ENCODE assay signal across 8 cellular contexts in the genomic region with DNA sequence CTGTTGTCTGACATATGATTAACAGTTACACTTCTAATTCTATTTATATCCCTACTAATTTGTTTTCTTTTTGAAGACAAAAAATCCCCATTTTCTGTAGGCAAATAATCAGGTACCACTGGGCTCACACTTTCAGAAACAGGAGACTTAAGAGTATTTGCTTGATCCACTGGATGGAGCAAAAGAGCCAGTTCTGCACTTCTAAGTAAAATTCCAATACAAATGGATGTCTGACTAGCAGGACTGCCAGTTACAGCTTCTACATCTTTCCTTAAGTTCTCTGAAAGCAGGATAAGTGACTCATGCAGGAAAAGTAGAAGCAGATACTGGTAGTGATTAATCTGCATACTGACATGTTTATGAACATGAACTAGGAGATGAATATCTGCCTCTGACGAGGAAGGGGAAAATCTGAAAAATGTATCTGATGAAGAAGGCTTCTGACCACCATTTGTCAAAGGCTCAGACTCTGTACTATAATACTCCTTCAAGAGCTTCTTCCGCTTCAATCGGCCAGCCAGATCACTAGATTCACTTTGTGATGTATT.
DNase-seq lines count a peak whose midpoint lies in the region; ATAC-seq and TF ChIP-seq lines count a peak whose summit lies in the region.

No MANE protein-coding gene starts in this region.

- no peak overlapping the region for H3K27ac ChIP-seq in OCI-LY3 (ENCODE audit: low read length)
- no peak overlapping the region for H3K27ac ChIP-seq in thyroid gland

- no peaks in the 10 kb centered on the region for H3K79me2 ChIP-seq in OCI-LY3 (ENCODE audit: low read length)

- H3K4me2 ChIP-seq in OCI-LY3 (ENCODE audit: low read length) = no peak overlapping the region

- H3K27me3 ChIP-seq in OCI-LY3 (ENCODE audit: low read depth, low read length) (no peaks in the 10 kb centered on the region), thyroid gland (no peaks in the 10 kb centered on the region)

- peak; percentile 93 for DNase-seq in AG09309 (ENCODE audit: low read depth)
- DNase-seq in fibroblast of the aortic adventitia (ENCODE audit: low read depth) = peak; percentile 92
- DNase-seq in NCI-H69 (lab: John Stamatoyannopoulos, UW) = no peak
- DNase-seq in NCI-H526 (lab: John Stamatoyannopoulos, UW) = no peak
- no peak for DNase-seq in NCI-H748 treated with DMSO at 0.1 percent for 48 hours (lab: John Stamatoyannopoulos, UW)
- no peak for DNase-seq in thyroid gland

- 0 out of 2 replicates have a peak, but pooled peaks cover 5% of the 10 kb centered on the region for H3K4me1 ChIP-seq in OCI-LY3 (ENCODE audit: low read length)
- H3K4me1 ChIP-seq in thyroid gland = no peaks in the 10 kb centered on the region

- WGBS in thyroid gland, 2 donors = 85 to 93% methylated on average over 3 of the region's 3 CpGs

- H2AFZ ChIP-seq in OCI-LY3 (ENCODE audit: low read depth, low read length) = no peak overlapping the region

- no peak overlapping the region for H3K9ac ChIP-seq in OCI-LY3 (ENCODE audit: low read length)

- H3K9me3 ChIP-seq in OCI-LY3 (ENCODE audit: insufficient read depth, low read length) (no peaks in the 10 kb centered on the region), thyroid gland (no peaks in the 10 kb centered on the region)

- no peak for TF ChIP-seq POLR2A in thyroid gland (IDR thresholded peaks at IDR 0.05)

- TF ChIP-seq CTCF in AG09309 (IDR thresholded peaks at IDR 0.05; ENCODE audit: control insufficient read depth, insufficient read depth, low read depth, low read length, missing control alignments) = peak; percentile 62
- 0 out of 2 replicates have a peak, but pooled peaks have one; percentile 13 for TF ChIP-seq CTCF in OCI-LY3 (IDR thresholded peaks at IDR 0.05; ENCODE audit: low read depth, low read length)
- TF ChIP-seq CTCF in fibroblast of the aortic adventitia (IDR thresholded peaks at IDR 0.05; ENCODE audit: insufficient read depth, low read length) = peak; percentile 64
- no peak for TF ChIP-seq CTCF in thyroid gland (IDR thresholded peaks at IDR 0.05)

- H3K4me3 ChIP-seq in AG09309 (ENCODE audit: control insufficient read depth, low read depth, low read length) = no peak overlapping the region
- H3K4me3 ChIP-seq in OCI-LY3 (ENCODE audit: low read length) = no peak overlapping the region
- H3K4me3 ChIP-seq in fibroblast of the aortic adventitia (ENCODE audit: low read depth, low read length) = no peak overlapping the region
- H3K4me3 ChIP-seq in thyroid gland (replicated peaks in 1 of 3) = no peak overlapping the region

- H4K20me1 ChIP-seq in OCI-LY3 (ENCODE audit: insufficient read depth, low read length) = no peaks in the 10 kb centered on the region

- ATAC-seq in GM21723 (IDR thresholded peaks at IDR 0.05; ENCODE audit: unreplicated experiment) = peak; percentile 60

- intact Hi-C loops in thyroid gland (cut with DNase I) = no loop called here

- peaks cover 9% of the 10 kb centered on the region for H3K36me3 ChIP-seq in OCI-LY3 (replicated peaks; ENCODE audit: low read depth, low read length)
- peaks cover 9 to 15% of the 10 kb centered on the region in 2 donors for H3K36me3 ChIP-seq in thyroid gland

Comparison
In these comparisons a context has a peak if more than half of its experiments do, and no peak if none do; other contexts are left out.
1. DNase-seq: peak in AG09309 (single experiment) and fibroblast of the aortic adventitia (single experiment); none in NCI-H69 (single experiment), NCI-H526 (0 of 2), NCI-H748 treated with DMSO at 0.1 percent for 48 hours (single experiment) and thyroid gland (0 of 2).
2. CTCF ChIP-seq: peak in AG09309 (single experiment), OCI-LY3 (single experiment) and fibroblast of the aortic adventitia (single experiment); none in thyroid gland (0 of 6).